In the genomic region with DNA sequence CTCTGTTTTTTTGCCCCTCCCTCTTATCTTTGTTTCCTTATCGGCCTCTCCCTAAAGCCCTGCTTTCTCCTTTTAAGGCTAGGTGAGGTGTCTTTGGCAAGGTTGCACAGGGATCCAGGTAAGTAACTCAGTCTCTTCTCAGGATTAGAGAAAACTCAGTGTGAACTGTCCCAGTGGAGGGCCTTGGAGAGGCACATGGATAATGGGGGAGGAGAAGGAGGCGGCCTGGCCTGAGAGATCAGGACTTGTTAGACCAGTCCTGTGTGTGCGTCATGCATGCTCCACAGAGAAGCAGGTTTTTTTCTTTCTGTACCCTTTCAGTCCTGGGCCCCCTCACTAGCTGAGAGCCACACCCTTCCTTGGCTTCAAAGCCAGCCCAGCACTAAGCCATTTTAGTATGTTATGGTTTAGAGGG, we compare ENCODE assay signal across 10 cellular contexts. TPM values are rescaled to one million over a fixed set of nuclear protein-coding genes. Genes with fewer than 3 reads are reported as not detected.
DNase-seq lines count a peak whose midpoint lies in the region; ATAC-seq, FAIRE-seq and TF ChIP-seq lines count a peak whose summit lies in the region.
"Had no signal": no experiment of that assay in that cellular context is flagged by ENCODE, and none has a peak within 500 bp of the region (broad histone marks: within the 10 kb centered on the region; RNA-seq: fewer than 3 reads in every experiment).

No MANE protein-coding gene starts in this region.

- H3K36me3 ChIP-seq in A673 (ENCODE audit: insufficient read depth, low read length, poor library complexity, severe bottlenecking) (no peaks in the 10 kb centered on the region), RWPE2 (ENCODE audit: low read depth) (peaks cover 16% of the 10 kb centered on the region; the same call in 1 of the 2 replicates)

- H3K27ac ChIP-seq in A673 (ENCODE audit: low read depth, low read length, poor library complexity, severe bottlenecking) (peak overlapping the region; percentile 20), RWPE2 (ENCODE audit: poor library complexity, severe bottlenecking) (peak overlapping the region; percentile 93)

- no peaks in the 10 kb centered on the region for H3K9me3 Mint-ChIP-seq in neural crest cell
- no peaks in the 10 kb centered on the region for H3K9me3 Mint-ChIP-seq in stimulated activated effector memory CD8-positive, alpha-beta T cell treated with anti-CD3 and anti-CD28 coated beads, Interleukin-12 subunit alpha, Interleukin-12 subunit beta, amount 100 ng/mL, for 72 hours

- H3K4me3 Mint-ChIP-seq in neural crest cell = no peak overlapping the region
- no peak overlapping the region for H3K4me3 Mint-ChIP-seq in stimulated activated effector memory CD8-positive, alpha-beta T cell treated with anti-CD3 and anti-CD28 coated beads, Interleukin-12 subunit alpha, Interleukin-12 subunit beta, amount 100 ng/mL, for 72 hours

- no peak for FAIRE-seq in D721Med (lab: Jason Lieb, UNC)
- FAIRE-seq: GM18507 had no signal

- CTCF ChIA-PET in A673 (lab: Charles Lee) = no interaction called here

- H3K4me3 ChIP-seq in A673 (ENCODE audit: low read depth, low read length, poor library complexity, severe bottlenecking) (no peak overlapping the region), RWPE2 (ENCODE audit: severe bottlenecking) (no peak overlapping the region), fibroblast of villous mesenchyme (ENCODE audit: low read depth, low read length) (no peak overlapping the region)

- TF ChIP-seq CTCF in A673 (conservative IDR thresholded peaks at IDR 0.05; ENCODE audit: low read depth, low read length) = no peak
- no peak for TF ChIP-seq CTCF in RWPE2 (IDR thresholded peaks at IDR 0.05; ENCODE audit: poor library complexity, severe bottlenecking)
- no peak for TF ChIP-seq CTCF in fibroblast of villous mesenchyme (IDR thresholded peaks at IDR 0.05; ENCODE audit: insufficient read depth, low read depth, low read length)
- TF ChIP-seq CTCF in neural crest cell (conservative IDR thresholded peaks at IDR 0.05) = no peak
- TF ChIP-seq CTCF in D721Med (IDR thresholded peaks at IDR 0.05; ENCODE audit: insufficient read depth, missing control alignments) = no peak

- POLR2A ChIA-PET in A673 (lab: Charles Lee; ENCODE audit: low non-redundant PET) = no interaction called here

- H3K36me3 Mint-ChIP-seq in neural crest cell (ENCODE audit: low read depth) = peaks cover 2% of the 10 kb centered on the region
- H3K36me3 Mint-ChIP-seq in stimulated activated effector memory CD8-positive, alpha-beta T cell treated with anti-CD3 and anti-CD28 coated beads, Interleukin-12 subunit alpha, Interleukin-12 subunit beta, amount 100 ng/mL, for 72 hours = no peaks in the 10 kb centered on the region

- BruUV-seq in A673 (replicated peaks; lab: Mats Ljungman, UMichigan) = no TSS peak

- intact Hi-C loops in A673 (cut with micrococcal nuclease; ENCODE audit: unreplicated experiment) = no loop called here

- peak overlapping the region; percentile 52 for H3K27ac Mint-ChIP-seq in neural crest cell (ENCODE audit: unreplicated experiment)
- no peak overlapping the region for H3K27ac Mint-ChIP-seq in stimulated activated effector memory CD8-positive, alpha-beta T cell treated with anti-CD3 and anti-CD28 coated beads, Interleukin-12 subunit alpha, Interleukin-12 subunit beta, amount 100 ng/mL, for 72 hours

- no peaks in the 10 kb centered on the region for H3K9me3 ChIP-seq in A673 (ENCODE audit: low read depth, low read length, poor library complexity, severe bottlenecking)
- no peaks in the 10 kb centered on the region for H3K9me3 ChIP-seq in RWPE2 (ENCODE audit: severe bottlenecking)

- DNase-seq in A673 (ENCODE audit: low spot score) (no peak), RWPE2 (ENCODE audit: low spot score) (peak; percentile 90), fibroblast of villous mesenchyme (ENCODE audit: low read depth) (peak; percentile 51), neural crest cell (ENCODE audit: low read depth, low spot score) (no peak), occipital lobe (lab: John Stamatoyannopoulos, UW) (no peak), D721Med (ENCODE audit: insufficient read length, low spot score) (no peak)
- DNase-seq in stimulated activated effector memory CD8-positive, alpha-beta T cell treated with anti-CD3 and anti-CD28 coated beads, Interleukin-12 subunit alpha, Interleukin-12 subunit beta, amount 100 ng/mL, for 72 hours (ENCODE audit: low spot score in 2 of 2) = no peak
- DNase-seq: activated T-cell treated with anti-CD3 and anti-CD28 coated beads, Interleukin-2, amount 50 U/mL, for 1 hour had no signal

- no peaks in the 10 kb centered on the region for H3K27me3 Mint-ChIP-seq in neural crest cell (ENCODE audit: low read depth)

- H3K27me3 ChIP-seq in A673 (replicated peaks; ENCODE audit: insufficient read depth, low read depth, low read length, poor library complexity) (no peaks in the 10 kb centered on the region), RWPE2 (ENCODE audit: insufficient read depth, poor library complexity, severe bottlenecking) (no peaks in the 10 kb centered on the region)

- H3K4me1 ChIP-seq in A673 (ENCODE audit: insufficient read depth, low read length, poor library complexity, severe bottlenecking) (peaks cover 56% of the 10 kb centered on the region), RWPE2 (ENCODE audit: insufficient read depth, poor library complexity, severe bottlenecking) (peaks cover 74% of the 10 kb centered on the region)

- peaks cover 50% of the 10 kb centered on the region for H3K4me1 Mint-ChIP-seq in neural crest cell
- no peaks in the 10 kb centered on the region for H3K4me1 Mint-ChIP-seq in stimulated activated effector memory CD8-positive, alpha-beta T cell treated with anti-CD3 and anti-CD28 coated beads, Interleukin-12 subunit alpha, Interleukin-12 subunit beta, amount 100 ng/mL, for 72 hours

- ATAC-seq in RWPE2 (ENCODE audit: low read depth) (peak; percentile 73), HG03342 (IDR thresholded peaks at IDR 0.05; ENCODE audit: unreplicated experiment) (no peak)
- no peak for ATAC-seq in stimulated activated effector memory CD8-positive, alpha-beta T cell treated with anti-CD3 and anti-CD28 coated beads, Interleukin-12 subunit alpha, Interleukin-12 subunit beta, amount 100 ng/mL, for 72 hours

RNA-seq across cellular contexts. Expression of a gene that starts 19.9 kb away (rescaled TPM):
- total RNA-seq in A673 (2021) (133 and 174 TPM in 2 replicates), fibroblast of villous mesenchyme (153 and 199 TPM in 2 replicates), neural crest cell (144 TPM in 2 replicates), occipital lobe (122 TPM)

RNA-seq across cellular contexts. Expression of a gene that starts 29.9 kb away (rescaled TPM):
- total RNA-seq in A673 (2021) = not detected in 2 replicates
- total RNA-seq in fibroblast of villous mesenchyme = not detected in 2 replicates
- total RNA-seq in neural crest cell = not detected in 2 replicates
- not detected for total RNA-seq in occipital lobe

RNA-seq across cellular contexts. Expression of a gene that starts 40.2 kb away (rescaled TPM):
- total RNA-seq in A673 (2021) (192 and 212 TPM in 2 replicates), fibroblast of villous mesenchyme (66.9 and 68.9 TPM in 2 replicates), neural crest cell (208 and 212 TPM in 2 replicates), occipital lobe (48.5 TPM)

Comparison
In these comparisons a context has a peak if more than half of its experiments do, and no peak if none do; other contexts are left out.
1. DNase-seq: peak in RWPE2 (single experiment) and fibroblast of villous mesenchyme (single experiment); none in A673 (single experiment), neural crest cell (single experiment), occipital lobe (single experiment), D721Med (single experiment) and stimulated activated effector memory CD8-positive, alpha-beta T cell treated with anti-CD3 and anti-CD28 coated beads, Interleukin-12 subunit alpha, Interleukin-12 subunit beta, amount 100 ng/mL, for 72 hours (0 of 2).